Comparison of ENCODE assay signal across 25 cellular contexts in the genomic region with DNA sequence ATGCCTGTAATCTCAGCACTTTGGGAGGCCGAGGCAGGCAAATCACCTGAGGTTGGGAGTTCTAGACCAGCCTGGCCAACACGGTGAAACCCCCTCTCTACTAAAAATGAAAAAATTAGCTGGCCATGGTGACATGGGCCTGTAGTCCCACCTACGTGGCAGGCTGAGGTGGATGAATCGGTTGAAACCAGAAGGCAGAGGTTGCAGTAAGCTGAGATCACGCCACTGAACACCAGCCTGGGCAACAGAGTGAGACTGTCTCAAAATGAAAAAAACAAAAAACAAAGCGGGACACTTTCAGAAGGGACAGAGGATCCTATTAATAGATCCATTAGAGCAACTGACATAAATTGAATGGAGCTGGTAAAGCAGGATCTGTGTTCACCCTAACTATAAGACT.
DNase-seq lines count a peak whose midpoint lies in the region; ATAC-seq, FAIRE-seq and TF ChIP-seq lines count a peak whose summit lies in the region.
"Had no signal": no experiment of that assay in that cellular context is flagged by ENCODE, and none has a peak within 500 bp of the region (broad histone marks: within the 10 kb centered on the region; RNA-seq: fewer than 3 reads in every experiment).

No MANE protein-coding gene starts in this region.

- DNase-seq in GM12865 (ENCODE audit: low read depth), result peak; percentile 47
- no peak for DNase-seq in NCI-H2081 (lab: John Stamatoyannopoulos, UW)
- no peak for DNase-seq in OCI-M1 (lab: John Stamatoyannopoulos, UW)
- DNase-seq in HTR-8/SVneo (ENCODE audit: insufficient read length, low spot score), result no peak
- DNase-seq: Calu3; CD8-positive, alpha-beta memory T cell; GOT3; KBM-7; NCI-H1092; NCI-H1436; NCI-H187 treated with DMSO at 0.1 percent for 48 hours; NCI-H2227 treated with DMSO at 0.1 percent for 48 hours; NCI-H510A; NCI-H748 treated with DMSO at 0.1 percent for 48 hours; NK-92 treated with Interleukin-12 subunit alpha and Interleukin-12 subunit beta, amount 100 ng/mL, for 24 hours; SIG-M5; SK-N-SH had no signal

- no peak for FAIRE-seq in HTR-8/SVneo (lab: Jason Lieb, UNC)
- FAIRE-seq: A204.1, G401.6 had no signal

- no peak overlapping the region for H3K4me3 ChIP-seq in GM12865 (ENCODE audit: low read depth, low read length)

- ATAC-seq in GM19351 (IDR thresholded peaks at IDR 0.05; ENCODE audit: unreplicated experiment) (peak; percentile 75), HG02852 (IDR thresholded peaks at IDR 0.05; ENCODE audit: unreplicated experiment) (peak; percentile 84), HG03439 (IDR thresholded peaks at IDR 0.05; ENCODE audit: unreplicated experiment) (peak; percentile 56), GM21367 (IDR thresholded peaks at IDR 0.05; ENCODE audit: unreplicated experiment) (no peak)
- ATAC-seq: HCT116, Panc1 had no signal

- TF ChIP-seq CTCF in GM12865 (IDR thresholded peaks at IDR 0.05; ENCODE audit: insufficient read depth, low read depth, low read length, missing control alignments), result no peak
